28 cellular contexts compared by ENCODE assay signal in the genomic region with DNA sequence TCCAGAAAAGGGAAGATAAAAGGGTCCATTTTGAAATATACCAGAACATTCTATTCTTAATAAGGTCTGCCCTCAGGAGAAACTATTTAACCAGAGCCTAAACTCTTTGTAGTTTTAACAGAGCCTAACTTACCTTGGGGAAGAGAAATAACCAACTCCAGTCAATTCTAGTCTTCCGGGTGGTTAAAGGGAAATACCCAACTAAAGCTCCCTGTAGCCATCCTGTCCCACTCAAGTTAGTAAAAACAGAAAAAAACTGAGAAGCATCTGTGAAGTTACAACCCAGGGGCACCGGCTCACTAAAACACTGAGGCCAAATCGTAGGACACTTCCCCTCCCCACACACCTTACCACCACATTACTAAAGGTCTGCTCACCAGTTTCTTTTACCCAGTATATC.
"Had no signal": no experiment of that assay in that cellular context is flagged by ENCODE, and none has a peak within 500 bp of the region (broad histone marks: within the 10 kb centered on the region; RNA-seq: fewer than 3 reads in every experiment).

No MANE protein-coding gene starts in this region.

- H3K27me3 Mint-ChIP-seq: activated CD4-positive, alpha-beta T cell treated with anti-CD3 and anti-CD28 coated beads, Interleukin-2, amount 10 ng/mL, durations not matched to agents 24 days and 14 days; activated CD8-positive, alpha-beta memory T cell treated with anti-CD3 and anti-CD28 coated beads, Interleukin-2, amount 10 ng/mL, durations not matched to agents 7 days and 5 days had no signal

- H3K4me3 ChIP-seq: cardiac muscle cell, MG63, Peyer's patch, SJCRH30 had no signal

- H3K4me1 ChIP-seq: Peyer's patch, SJCRH30 had no signal

- ATAC-seq: activated CD4-positive, CD25-positive, alpha-beta regulatory T cell treated with anti-CD3 and anti-CD28 coated beads, Interleukin-2, amount 50 U/mL, for 24 hours; activated CD8-positive, alpha-beta memory T cell treated with anti-CD3 and anti-CD28 coated beads, Interleukin-2, amount 10 ng/mL, durations not matched to agents 7 days and 5 days; activated T-cell treated with anti-CD3 and anti-CD28 coated beads, Interleukin-2, amount 50 U/mL, for 4 hours; SK-N-SH treated with all-trans-retinoic acid at 6 μM for 48 hours had no signal

- H3K4me3 Mint-ChIP-seq: activated CD4-positive, alpha-beta T cell treated with anti-CD3 and anti-CD28 coated beads, Interleukin-2, amount 10 ng/mL, durations not matched to agents 24 days and 14 days; activated CD8-positive, alpha-beta memory T cell treated with anti-CD3 and anti-CD28 coated beads, Interleukin-2, amount 10 ng/mL, durations not matched to agents 7 days and 5 days; activated T-cell treated with anti-CD3 and anti-CD28 coated beads, Interleukin-2, amount 50 U/mL, for 4 hours had no signal

- H3K27ac ChIP-seq: brain microvascular endothelial cell, cardiac muscle cell, Peyer's patch, RWPE1, SJCRH30 had no signal

- H3K36me3 ChIP-seq: brain microvascular endothelial cell, cardiac muscle cell, Peyer's patch had no signal

- DNase-seq: activated CD4-positive, alpha-beta T cell treated with anti-CD3 and anti-CD28 coated beads, Interleukin-2, amount 10 ng/mL, durations not matched to agents 24 days and 14 days; activated CD4-positive, alpha-beta T cell treated with anti-CD3 and anti-CD28 coated beads, Interleukin-2, amount 50 U/mL, for 48 hours; activated CD8-positive, alpha-beta memory T cell treated with anti-CD3 and anti-CD28 coated beads, Interleukin-2, amount 10 ng/mL, durations not matched to agents 7 days and 5 days; activated gamma-delta T cell treated with Interleukin-2 at 50 U/mL for 16 hours; activated naive CD4-positive, alpha-beta T cell treated with anti-CD3 and anti-CD28 coated beads, Interleukin-2, amount 50 U/mL, for 16 hours; activated T-cell treated with anti-CD3 and anti-CD28 coated beads, Interleukin-2, amount 50 U/mL, for 4 hours; brain microvascular endothelial cell; MG63; MV-4-11; NCI-H1092 treated with DMSO at 0.1 percent for 48 hours; NCI-H1417 treated with DMSO at 0.1 percent for 48 hours; NCI-H1694; NCI-H2029; NCI-H2107; NCI-H2171 treated with DMSO at 0.1 percent for 48 hours; NCI-H345; NCI-H510A; NCI-H69; NK-92 treated with Interleukin-12 subunit alpha and Interleukin-12 subunit beta, amount 100 ng/mL, for 24 hours; Peyer's patch; Right ventricle myocardium superior; SJCRH30; SW 1271 had no signal

- H3K27me3 ChIP-seq: brain microvascular endothelial cell, cardiac muscle cell, MG63, Peyer's patch, SJCRH30 had no signal

- H3K9me3 ChIP-seq: Peyer's patch, SJCRH30 had no signal

- H3K27ac Mint-ChIP-seq: activated CD4-positive, alpha-beta T cell treated with anti-CD3 and anti-CD28 coated beads, Interleukin-2, amount 10 ng/mL, durations not matched to agents 24 days and 14 days; activated CD8-positive, alpha-beta memory T cell treated with anti-CD3 and anti-CD28 coated beads, Interleukin-2, amount 10 ng/mL, durations not matched to agents 7 days and 5 days; activated T-helper 2 cell treated with anti-CD3 and anti-CD28 coated beads, Interferon-gamma antibody, Interleukin-2, Interleukin-4, amounts not matched to agents 10 μg/mL and 5 μg/mL and 100 μg/mL, durations not matched to agents 14 hours and 24 hours and 36 hours had no signal
